Comparison of ENCODE assay signal across 9 cellular contexts in genomic region chr5:164475339-164475977, GRCh38.
DNase-seq lines count a peak whose midpoint lies in the region; ATAC-seq, FAIRE-seq and TF ChIP-seq lines count a peak whose summit lies in the region.
"Had no signal": no experiment of that assay in that cellular context is flagged by ENCODE, and none has a peak within 500 bp of the region (broad histone marks: within the 10 kb centered on the region; RNA-seq: fewer than 3 reads in every experiment).

No MANE protein-coding gene starts in this region.

- H3K4me3 Mint-ChIP-seq in activated CD4-positive, alpha-beta memory T cell treated with anti-CD3 and anti-CD28 coated beads, Interleukin-2, amount 10 ng/mL, durations not matched to agents 7 days and 5 days = no peak overlapping the region

- H3K9me3 ChIP-seq in left lung = peaks cover 0 to 2% of the 10 kb centered on the region in 2 donors

- POLR2A ChIA-PET in activated CD4-positive, alpha-beta memory T cell treated with anti-CD3 and anti-CD28 coated beads, Interleukin-2, amount 10 ng/mL, durations not matched to agents 7 days and 5 days (lab: Charles Lee) = no interaction called here

- no peak for TF ChIP-seq EP300 in Ishikawa (IDR thresholded peaks at IDR 0.05; ENCODE audit: borderline replicate concordance)

- DNase-seq in D721Med (ENCODE audit: insufficient read length, low spot score) (no peak), astrocyte of the spinal cord (ENCODE audit: low read depth, low spot score) (peak; percentile 27), left lung (no peak), GM19240 (ENCODE audit: insufficient read length, low spot score) (no peak)
- no peak for DNase-seq in activated CD4-positive, alpha-beta memory T cell treated with anti-CD3 and anti-CD28 coated beads, Interleukin-2, amount 10 ng/mL, durations not matched to agents 7 days and 5 days
- DNase-seq: stimulated activated CD4-positive, alpha-beta T cell treated with anti-CD3 and anti-CD28 coated beads, Interleukin-15, amount 100 ng/mL, for 24 hours had no signal

- in situ Hi-C loops in astrocyte of the spinal cord (cut with HindIII; ENCODE audit: low sequenced_read_pairs) = no loop called here

- H3K4me3 ChIP-seq in astrocyte of the spinal cord (ENCODE audit: low read depth, low read length) = no peak overlapping the region
- H3K4me3 ChIP-seq in left lung = no peak overlapping the region

- H3K36me3 Mint-ChIP-seq in activated CD4-positive, alpha-beta memory T cell treated with anti-CD3 and anti-CD28 coated beads, Interleukin-2, amount 10 ng/mL, durations not matched to agents 7 days and 5 days (ENCODE audit: low read depth) = no peaks in the 10 kb centered on the region

- H3K4me1 Mint-ChIP-seq in activated CD4-positive, alpha-beta memory T cell treated with anti-CD3 and anti-CD28 coated beads, Interleukin-2, amount 10 ng/mL, durations not matched to agents 7 days and 5 days = no peaks in the 10 kb centered on the region

- TF ChIP-seq RAD21 in Ishikawa (IDR thresholded peaks at IDR 0.05; ENCODE audit: low read depth) = peak; percentile 53

- no peaks in the 10 kb centered on the region for H3K4me1 ChIP-seq in left lung

- CTCF ChIA-PET in activated CD4-positive, alpha-beta memory T cell treated with anti-CD3 and anti-CD28 coated beads, Interleukin-2, amount 10 ng/mL, durations not matched to agents 7 days and 5 days (lab: Charles Lee) = no interaction called here

- no peak overlapping the region for H3K27ac ChIP-seq in left lung

- no peaks in the 10 kb centered on the region for H3K9me3 Mint-ChIP-seq in activated CD4-positive, alpha-beta memory T cell treated with anti-CD3 and anti-CD28 coated beads, Interleukin-2, amount 10 ng/mL, durations not matched to agents 7 days and 5 days

- no peak overlapping the region for H3K27ac Mint-ChIP-seq in activated CD4-positive, alpha-beta memory T cell treated with anti-CD3 and anti-CD28 coated beads, Interleukin-2, amount 10 ng/mL, durations not matched to agents 7 days and 5 days

- peak; percentile 71 for FAIRE-seq in D721Med (lab: Jason Lieb, UNC)

- peak; percentile 78 for ATAC-seq in left lung
- no peak for ATAC-seq in GM18907 (IDR thresholded peaks at IDR 0.05; ENCODE audit: unreplicated experiment)
- ATAC-seq in GM18858 (IDR thresholded peaks at IDR 0.05; ENCODE audit: unreplicated experiment) = no peak

- H3K27me3 Mint-ChIP-seq in activated CD4-positive, alpha-beta memory T cell treated with anti-CD3 and anti-CD28 coated beads, Interleukin-2, amount 10 ng/mL, durations not matched to agents 7 days and 5 days = no peaks in the 10 kb centered on the region

- TF ChIP-seq CTCF in D721Med (IDR thresholded peaks at IDR 0.05; ENCODE audit: insufficient read depth, missing control alignments) (peak; percentile 90), astrocyte of the spinal cord (IDR thresholded peaks at IDR 0.05; ENCODE audit: low read depth, low read length) (peak; percentile 53), left lung (IDR thresholded peaks at IDR 0.05) (peak; percentile 22 to 30)

- no peaks in the 10 kb centered on the region for H3K36me3 ChIP-seq in left lung

- intact Hi-C loops in left lung (cut with DNase I) = no loop called here

- peaks cover 0 to 5% of the 10 kb centered on the region in 2 donors for H3K27me3 ChIP-seq in left lung

TF ChIP-seq in Ishikawa, 13 proteins besides CTCF, POLR2A, EP300 and RAD21:
- TF ChIP-seq ZBTB7A (IDR thresholded peaks at IDR 0.05; ENCODE audit: low read depth) (no peak), MAX (IDR thresholded peaks at IDR 0.05) (no peak), TEAD4 (IDR thresholded peaks at IDR 0.05) (no peak)

Comparison
In these comparisons a context has a peak if more than half of its experiments do, and no peak if none do; other contexts are left out.
1. CTCF ChIP-seq: peak in every context shown above with its lines; median percentile 90 in D721Med; 53 in astrocyte of the spinal cord; 26 in left lung.